1 cellular context compared by ENCODE assay signal in genomic region chr3:13419356-13420050, GRCh38.
TF ChIP-seq lines count a peak whose summit lies in the region.

No MANE protein-coding gene starts in this region.

TF ChIP-seq in A549, 52 proteins besides CTCF, POLR2A, EP300 and RAD21 (continued from another document):
- TF ChIP-seq CBX8 (IDR thresholded peaks at IDR 0.05) (no peak), ZFP36 (IDR thresholded peaks at IDR 0.05; ENCODE audit: borderline replicate concordance, partially characterized antibody) (no peak), TFCP2L1 (CRISPR knock-in tag; IDR thresholded peaks at IDR 0.05) (no peak), CHD2 (IDR thresholded peaks at IDR 0.05; ENCODE audit: low read length, partially characterized antibody) (no peak), RARB (CRISPR knock-in tag; IDR thresholded peaks at IDR 0.05) (no peak), ZSCAN20 (CRISPR knock-in tag; IDR thresholded peaks at IDR 0.05) (no peak)
